15 cellular contexts compared by ENCODE assay signal in genomic region chr2:225030089-225030653, GRCh38. TPM values are rescaled to one million over a fixed set of nuclear protein-coding genes. Genes with fewer than 3 reads are reported as not detected.
DNase-seq lines count a peak whose midpoint lies in the region; ATAC-seq, FAIRE-seq and TF ChIP-seq lines count a peak whose summit lies in the region.
"Had no signal": no experiment of that assay in that cellular context is flagged by ENCODE, and none has a peak within 500 bp of the region (broad histone marks: within the 10 kb centered on the region; RNA-seq: fewer than 3 reads in every experiment).

No MANE protein-coding gene starts in this region.

- intact Hi-C loops in activated CD4-positive, alpha-beta memory T cell treated with anti-CD3 and anti-CD28 coated beads for 36 hours (cut with micrococcal nuclease), result no loop called here
- intact Hi-C loops in prostate gland (cut with DNase I), result no loop called here

- H3K4me1 Mint-ChIP-seq in activated T-cell treated with anti-CD3 and anti-CD28 coated beads, Interleukin-2, amount 50 U/mL, for 24 hours (ENCODE audit: low read depth), result peaks cover 87% of the 10 kb centered on the region
- peaks cover 81% of the 10 kb centered on the region for H3K4me1 Mint-ChIP-seq in activated CD4-positive, alpha-beta memory T cell treated with anti-CD3 and anti-CD28 coated beads for 36 hours (ENCODE audit: low read depth)

- H3K4me3 ChIP-seq in prostate gland, result no peak overlapping the region
- H3K4me3 ChIP-seq: coronary artery, gastroesophageal sphincter, ovary had no signal

- POLR2A ChIA-PET in activated CD4-positive, alpha-beta memory T cell treated with anti-CD3 and anti-CD28 coated beads for 36 hours (lab: Charles Lee), result no interaction called here

- no peak for TF ChIP-seq CTCF in prostate gland (IDR thresholded peaks at IDR 0.05)

- H3K27me3 ChIP-seq in prostate gland (replicated peaks; ENCODE audit: insufficient read depth), result no peaks in the 10 kb centered on the region
- H3K27me3 ChIP-seq: gastroesophageal sphincter, ovary had no signal

- peak; percentile 48 for ATAC-seq in stimulated activated naive CD8-positive, alpha-beta T cell treated with anti-CD3 and anti-CD28 coated beads, Interleukin-15, Interleukin-2, amounts not matched to agents 100 U/mL and 50 U/mL, for 24 hours
- no peak for ATAC-seq in GM19455 (IDR thresholded peaks at IDR 0.05; ENCODE audit: unreplicated experiment)
- ATAC-seq: gastroesophageal sphincter; stimulated activated memory B cell treated with anti-CD40 and anti-IgM and Interleukin-4, amounts not matched to agents 10 μg/mL and 1 μg/mL and 100 μg/mL, for 72 hours had no signal

- peak overlapping the region; percentile 32 for H3K4me3 Mint-ChIP-seq in activated T-cell treated with anti-CD3 and anti-CD28 coated beads, Interleukin-2, amount 50 U/mL, for 24 hours
- peak overlapping the region; percentile 23 for H3K4me3 Mint-ChIP-seq in activated CD4-positive, alpha-beta memory T cell treated with anti-CD3 and anti-CD28 coated beads for 36 hours
- H3K4me3 Mint-ChIP-seq: stimulated activated memory B cell treated with anti-CD40 and anti-IgM and Interleukin-4, amounts not matched to agents 10 μg/mL and 1 μg/mL and 100 μg/mL, for 72 hours had no signal

- FAIRE-seq in endometrium (lab: Jason Lieb, UNC), result peak; percentile 82

- H3K27ac ChIP-seq in prostate gland, result no peak overlapping the region
- H3K27ac ChIP-seq: coronary artery, gastroesophageal sphincter, ovary had no signal

- no peak for TF ChIP-seq POLR2A in prostate gland (IDR thresholded peaks at IDR 0.05)

- no peaks in the 10 kb centered on the region for H3K9me3 ChIP-seq in prostate gland
- H3K9me3 ChIP-seq: gastroesophageal sphincter, ovary had no signal

- DNase-seq in activated T-cell treated with anti-CD3 and anti-CD28 coated beads, Interleukin-2, amount 50 U/mL, for 24 hours, result peak; percentile 47
- DNase-seq in activated T-cell treated with anti-CD3 and anti-CD28 coated beads, Interleukin-2, amount 50 U/mL, for 48 hours, result no peak
- DNase-seq in activated CD4-positive, alpha-beta memory T cell treated with anti-CD3 and anti-CD28 coated beads for 36 hours, result peak; percentile 54
- DNase-seq in stimulated activated naive CD8-positive, alpha-beta T cell treated with anti-CD3 and anti-CD28 coated beads, Interleukin-15, Interleukin-2, amounts not matched to agents 100 U/mL and 50 U/mL, for 24 hours, result peak; percentile 30
- no peak for DNase-seq in DMS53 treated with DMSO at 0.1 percent for 48 hours (lab: John Stamatoyannopoulos, UW; ENCODE audit: unreplicated experiment)
- DNase-seq in prostate gland (ENCODE audit: low spot score), result no peak
- DNase-seq: activated CD4-positive, CD25-positive, alpha-beta regulatory T cell; NCI-H69; ovary; SIG-M5 had no signal

- peak overlapping the region; percentile 89 for H3K27ac Mint-ChIP-seq in activated T-cell treated with anti-CD3 and anti-CD28 coated beads, Interleukin-2, amount 50 U/mL, for 24 hours
- H3K27ac Mint-ChIP-seq in activated CD4-positive, alpha-beta memory T cell treated with anti-CD3 and anti-CD28 coated beads for 36 hours, result peak overlapping the region; percentile 80

- no peaks in the 10 kb centered on the region for H3K36me3 ChIP-seq in prostate gland
- H3K36me3 ChIP-seq: gastroesophageal sphincter, ovary had no signal

- H3K4me1 ChIP-seq in prostate gland (replicated peaks), result no peaks in the 10 kb centered on the region
- H3K4me1 ChIP-seq: gastroesophageal sphincter had no signal

- no peaks in the 10 kb centered on the region for H3K27me3 Mint-ChIP-seq in activated T-cell treated with anti-CD3 and anti-CD28 coated beads, Interleukin-2, amount 50 U/mL, for 24 hours
- no peaks in the 10 kb centered on the region for H3K27me3 Mint-ChIP-seq in activated CD4-positive, alpha-beta memory T cell treated with anti-CD3 and anti-CD28 coated beads for 36 hours
- H3K27me3 Mint-ChIP-seq: stimulated activated memory B cell treated with anti-CD40 and anti-IgM and Interleukin-4, amounts not matched to agents 10 μg/mL and 1 μg/mL and 100 μg/mL, for 72 hours had no signal

- no peaks in the 10 kb centered on the region for H3K9me3 Mint-ChIP-seq in activated T-cell treated with anti-CD3 and anti-CD28 coated beads, Interleukin-2, amount 50 U/mL, for 24 hours
- no peaks in the 10 kb centered on the region for H3K9me3 Mint-ChIP-seq in activated CD4-positive, alpha-beta memory T cell treated with anti-CD3 and anti-CD28 coated beads for 36 hours
- H3K9me3 Mint-ChIP-seq: stimulated activated memory B cell treated with anti-CD40 and anti-IgM and Interleukin-4, amounts not matched to agents 10 μg/mL and 1 μg/mL and 100 μg/mL, for 72 hours had no signal

- 81% methylated on average over 9 of the region's 9 CpGs for WGBS in prostate gland

- CTCF ChIA-PET in activated CD4-positive, alpha-beta memory T cell treated with anti-CD3 and anti-CD28 coated beads for 36 hours (lab: Charles Lee), result interaction anchor here (0.9 kb wide), 1 partner anchor 10 kb away, joined by 3 read pairs; no protein-coding TSS in a partner anchor

- peaks cover 50% of the 10 kb centered on the region for H3K36me3 Mint-ChIP-seq in activated T-cell treated with anti-CD3 and anti-CD28 coated beads, Interleukin-2, amount 50 U/mL, for 24 hours (ENCODE audit: low read depth)
- H3K36me3 Mint-ChIP-seq in activated CD4-positive, alpha-beta memory T cell treated with anti-CD3 and anti-CD28 coated beads for 36 hours, result peaks cover 31% of the 10 kb centered on the region

RNA-seq across cellular contexts. Expression of gene DOCK10, which starts 12.1 kb away (rescaled TPM):
- 100 to 1,000 TPM; 134 to 139 TPM for total RNA-seq in activated CD4-positive, alpha-beta memory T cell treated with anti-CD3 and anti-CD28 coated beads for 36 hours
- total RNA-seq in prostate gland, result 1 to 10 TPM; 4.8 to 6.2 TPM

Comparison
In these comparisons a context has a peak if more than half of its experiments do, and no peak if none do; other contexts are left out.
1. DNase-seq: peak in activated T-cell treated with anti-CD3 and anti-CD28 coated beads, Interleukin-2, amount 50 U/mL, for 24 hours (single experiment), activated CD4-positive, alpha-beta memory T cell treated with anti-CD3 and anti-CD28 coated beads for 36 hours (single experiment) and stimulated activated naive CD8-positive, alpha-beta T cell treated with anti-CD3 and anti-CD28 coated beads, Interleukin-15, Interleukin-2, amounts not matched to agents 100 U/mL and 50 U/mL, for 24 hours (single experiment); none in activated T-cell treated with anti-CD3 and anti-CD28 coated beads, Interleukin-2, amount 50 U/mL, for 48 hours (0 of 2), DMS53 treated with DMSO at 0.1 percent for 48 hours (single experiment) and prostate gland (single experiment).
2. RNA of gene DOCK10, which starts 12.1 kb away (total RNA-seq): 134 to 139 TPM in activated CD4-positive, alpha-beta memory T cell treated with anti-CD3 and anti-CD28 coated beads for 36 hours; 4.8 to 6.2 TPM in prostate gland; every median in the first group is over 10 times any median in the second.